In the genomic region with DNA sequence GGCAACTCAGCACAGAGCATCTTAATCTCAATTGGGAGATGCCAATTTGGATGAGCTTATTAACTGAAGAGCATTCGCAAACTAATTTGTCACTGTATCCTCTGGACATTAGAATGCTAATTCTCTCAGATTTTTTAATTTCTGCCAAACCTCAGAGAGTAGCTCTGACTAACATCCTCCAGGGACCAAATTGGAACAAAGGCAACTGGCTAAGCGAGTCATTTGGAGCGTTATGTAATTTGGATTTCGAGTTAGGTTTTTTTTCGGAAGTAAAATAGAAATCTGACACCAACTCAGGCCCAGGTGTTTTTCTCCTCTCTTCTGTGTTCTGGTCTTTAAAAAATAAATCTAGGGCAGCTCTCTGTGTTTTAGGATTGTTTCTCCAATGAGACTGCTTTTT, we compare ENCODE assay signal across 13 cellular contexts.
DNase-seq lines count a peak whose midpoint lies in the region; ATAC-seq and TF ChIP-seq lines count a peak whose summit lies in the region.
"Had no signal": no experiment of that assay in that cellular context is flagged by ENCODE, and none has a peak within 500 bp of the region (broad histone marks: within the 10 kb centered on the region; RNA-seq: fewer than 3 reads in every experiment).

No MANE protein-coding gene starts in this region.

- no peak for TF ChIP-seq POLR2A in heart left ventricle (IDR thresholded peaks at IDR 0.05)

- peaks cover 0 to 23% (median 0%) of the 10 kb centered on the region in 12 donors for H3K4me1 ChIP-seq in heart left ventricle
- H3K4me1 ChIP-seq: BLaER1 treated with 17β-estradiol and CSF1 and Interleukin-3, amounts not matched to agents 10 nM and 100 nM; suprapubic skin had no signal

- no peak overlapping the region for H3K4me3 ChIP-seq in heart left ventricle
- H3K4me3 ChIP-seq: BLaER1 treated with 17β-estradiol and CSF1 and Interleukin-3, amounts not matched to agents 10 nM and 100 nM; suprapubic skin had no signal

- 40 to 57% (median 52%) methylated on average over 5 of the region's 5 CpGs for WGBS in heart left ventricle, 4 donors

- intact Hi-C loops in heart left ventricle (cut with DNase I): no loop called here

- TF ChIP-seq CTCF in heart left ventricle (IDR thresholded peaks at IDR 0.05): no peak

- H3K36me3 ChIP-seq in heart left ventricle: no peaks in the 10 kb centered on the region
- H3K36me3 ChIP-seq: BLaER1 treated with 17β-estradiol and CSF1 and Interleukin-3, amounts not matched to agents 10 nM and 100 nM; suprapubic skin; WERI-Rb-1 had no signal

- ATAC-seq in SK-N-SH treated with all-trans-retinoic acid at 6 μM for 48 hours (peak; percentile 43; the same call in 2 of the 3 replicates), heart left ventricle (peak; percentile 7 to 83 (median 58)), GM21717 (IDR thresholded peaks at IDR 0.05; ENCODE audit: unreplicated experiment) (no peak)

- no peaks in the 10 kb centered on the region for H3K9me3 ChIP-seq in heart left ventricle
- H3K9me3 ChIP-seq: BLaER1 treated with 17β-estradiol and CSF1 and Interleukin-3, amounts not matched to agents 10 nM and 100 nM; suprapubic skin had no signal

- H3K27ac ChIP-seq in heart left ventricle: no peak overlapping the region
- H3K27ac ChIP-seq: BLaER1 treated with 17β-estradiol and CSF1 and Interleukin-3, amounts not matched to agents 10 nM and 100 nM; suprapubic skin; WERI-Rb-1 had no signal

- no peaks in the 10 kb centered on the region for H3K27me3 ChIP-seq in heart left ventricle
- H3K27me3 ChIP-seq: BLaER1 treated with 17β-estradiol and CSF1 and Interleukin-3, amounts not matched to agents 10 nM and 100 nM; suprapubic skin had no signal

- DNase-seq in A172 (ENCODE audit: low spot score): peak; percentile 22
- DNase-seq in HCEC 1CT: peak; percentile 61
- DNase-seq in heart left ventricle: peak in 2 of 5 donors; percentile 36 to 43
- no peak for DNase-seq in ureter (ENCODE audit: low spot score)
- DNase-seq in activated CD4-positive, alpha-beta T cell treated with anti-CD3 and anti-CD28 coated beads for 1 hour: no peak
- no peak for DNase-seq in HuH-7.5 (ENCODE audit: low spot score)
- DNase-seq: activated T-cell treated with anti-CD3 and anti-CD28 coated beads, Interleukin-2, amount 50 U/mL, for 24 hours; NCI-H2081; WERI-Rb-1 had no signal

TF ChIP-seq in SK-N-SH treated with all-trans-retinoic acid at 6 μM for 48 hours, 23 proteins besides CTCF, POLR2A, EP300 and RAD21:
- TF ChIP-seq ESRRG (CRISPR knock-in tag; IDR thresholded peaks at IDR 0.05): no peak
- TF ChIP-seq, protein P1, sequence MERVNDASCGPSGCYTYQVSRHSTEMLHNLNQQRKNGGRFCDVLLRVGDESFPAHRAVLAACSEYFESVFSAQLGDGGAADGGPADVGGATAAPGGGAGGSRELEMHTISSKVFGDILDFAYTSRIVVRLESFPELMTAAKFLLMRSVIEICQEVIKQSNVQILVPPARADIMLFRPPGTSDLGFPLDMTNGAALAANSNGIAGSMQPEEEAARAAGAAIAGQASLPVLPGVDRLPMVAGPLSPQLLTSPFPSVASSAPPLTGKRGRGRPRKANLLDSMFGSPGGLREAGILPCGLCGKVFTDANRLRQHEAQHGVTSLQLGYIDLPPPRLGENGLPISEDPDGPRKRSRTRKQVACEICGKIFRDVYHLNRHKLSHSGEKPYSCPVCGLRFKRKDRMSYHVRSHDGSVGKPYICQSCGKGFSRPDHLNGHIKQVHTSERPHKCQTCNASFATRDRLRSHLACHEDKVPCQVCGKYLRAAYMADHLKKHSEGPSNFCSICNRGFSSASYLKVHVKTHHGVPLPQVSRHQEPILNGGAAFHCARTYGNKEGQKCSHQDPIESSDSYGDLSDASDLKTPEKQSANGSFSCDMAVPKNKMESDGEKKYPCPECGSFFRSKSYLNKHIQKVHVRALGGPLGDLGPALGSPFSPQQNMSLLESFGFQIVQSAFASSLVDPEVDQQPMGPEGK (CRISPR knock-in tag; IDR thresholded peaks at IDR 0.05; ENCODE audit: borderline replicate concordance): no peak
- TF ChIP-seq, protein P2, sequence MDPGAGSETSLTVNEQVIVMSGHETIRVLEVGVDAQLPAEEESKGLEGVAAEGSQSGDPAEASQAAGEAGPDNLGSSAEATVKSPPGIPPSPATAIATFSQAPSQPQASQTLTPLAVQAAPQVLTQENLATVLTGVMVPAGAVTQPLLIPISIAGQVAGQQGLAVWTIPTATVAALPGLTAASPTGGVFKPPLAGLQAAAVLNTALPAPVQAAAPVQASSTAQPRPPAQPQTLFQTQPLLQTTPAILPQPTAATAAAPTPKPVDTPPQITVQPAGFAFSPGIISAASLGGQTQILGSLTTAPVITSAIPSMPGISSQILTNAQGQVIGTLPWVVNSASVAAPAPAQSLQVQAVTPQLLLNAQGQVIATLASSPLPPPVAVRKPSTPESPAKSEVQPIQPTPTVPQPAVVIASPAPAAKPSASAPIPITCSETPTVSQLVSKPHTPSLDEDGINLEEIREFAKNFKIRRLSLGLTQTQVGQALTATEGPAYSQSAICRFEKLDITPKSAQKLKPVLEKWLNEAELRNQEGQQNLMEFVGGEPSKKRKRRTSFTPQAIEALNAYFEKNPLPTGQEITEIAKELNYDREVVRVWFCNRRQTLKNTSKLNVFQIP (CRISPR knock-in tag; IDR thresholded peaks at IDR 0.05; ENCODE audit: borderline replicate concordance, low read depth): no peak
- TF ChIP-seq, protein P3, sequence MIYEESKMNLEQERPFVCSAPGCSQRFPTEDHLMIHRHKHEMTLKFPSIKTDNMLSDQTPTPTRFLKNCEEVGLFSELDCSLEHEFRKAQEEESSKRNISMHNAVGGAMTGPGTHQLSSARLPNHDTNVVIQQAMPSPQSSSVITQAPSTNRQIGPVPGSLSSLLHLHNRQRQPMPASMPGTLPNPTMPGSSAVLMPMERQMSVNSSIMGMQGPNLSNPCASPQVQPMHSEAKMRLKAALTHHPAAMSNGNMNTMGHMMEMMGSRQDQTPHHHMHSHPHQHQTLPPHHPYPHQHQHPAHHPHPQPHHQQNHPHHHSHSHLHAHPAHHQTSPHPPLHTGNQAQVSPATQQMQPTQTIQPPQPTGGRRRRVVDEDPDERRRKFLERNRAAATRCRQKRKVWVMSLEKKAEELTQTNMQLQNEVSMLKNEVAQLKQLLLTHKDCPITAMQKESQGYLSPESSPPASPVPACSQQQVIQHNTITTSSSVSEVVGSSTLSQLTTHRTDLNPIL (CRISPR knock-in tag; IDR thresholded peaks at IDR 0.05; ENCODE audit: low read depth): no peak
- TF ChIP-seq ZFP30 (CRISPR knock-in tag; IDR thresholded peaks at IDR 0.05): no peak
- no peak for TF ChIP-seq CSDC2 (CRISPR knock-in tag; IDR thresholded peaks at IDR 0.05)
- no peak for TF ChIP-seq ZNF70 (CRISPR knock-in tag; IDR thresholded peaks at IDR 0.05)
- TF ChIP-seq TCF4 (CRISPR knock-in tag; IDR thresholded peaks at IDR 0.05; ENCODE audit: borderline replicate concordance): no peak
- TF ChIP-seq ARNTL (CRISPR knock-in tag; IDR thresholded peaks at IDR 0.05; ENCODE audit: borderline replicate concordance, low read depth): no peak
- TF ChIP-seq OSR1 (CRISPR knock-in tag; IDR thresholded peaks at IDR 0.05): no peak
- no peak for TF ChIP-seq ZFP3 (CRISPR knock-in tag; IDR thresholded peaks at IDR 0.05)
- no peak for TF ChIP-seq ZC3H10 (CRISPR knock-in tag; IDR thresholded peaks at IDR 0.05)
- TF ChIP-seq, protein P4, sequence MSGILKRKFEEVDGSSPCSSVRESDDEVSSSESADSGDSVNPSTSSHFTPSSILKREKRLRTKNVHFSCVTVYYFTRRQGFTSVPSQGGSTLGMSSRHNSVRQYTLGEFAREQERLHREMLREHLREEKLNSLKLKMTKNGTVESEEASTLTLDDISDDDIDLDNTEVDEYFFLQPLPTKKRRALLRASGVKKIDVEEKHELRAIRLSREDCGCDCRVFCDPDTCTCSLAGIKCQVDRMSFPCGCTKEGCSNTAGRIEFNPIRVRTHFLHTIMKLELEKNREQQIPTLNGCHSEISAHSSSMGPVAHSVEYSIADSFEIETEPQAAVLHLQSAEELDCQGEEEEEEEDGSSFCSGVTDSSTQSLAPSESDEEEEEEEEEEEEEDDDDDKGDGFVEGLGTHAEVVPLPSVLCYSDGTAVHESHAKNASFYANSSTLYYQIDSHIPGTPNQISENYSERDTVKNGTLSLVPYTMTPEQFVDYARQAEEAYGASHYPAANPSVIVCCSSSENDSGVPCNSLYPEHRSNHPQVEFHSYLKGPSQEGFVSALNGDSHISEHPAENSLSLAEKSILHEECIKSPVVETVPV (CRISPR knock-in tag; IDR thresholded peaks at IDR 0.05): no peak
- no peak for TF ChIP-seq ISL1 (CRISPR knock-in tag; IDR thresholded peaks at IDR 0.05)
TF ChIP-seq in SK-N-SH treated with all-trans-retinoic acid at 6 μM for 48 hours: peak in this region for 0.

Comparison
In these comparisons a context has a peak if more than half of its experiments do, and no peak if none do; other contexts are left out.
1. DNase-seq: peak in A172 (single experiment) and HCEC 1CT (single experiment); none in ureter (single experiment), activated CD4-positive, alpha-beta T cell treated with anti-CD3 and anti-CD28 coated beads for 1 hour (single experiment) and HuH-7.5 (single experiment).